In genomic region chr4:4386736-4387392, GRCh38 we compare ENCODE assay signal across 1 cellular context.
TF ChIP-seq lines count a peak whose summit lies in the region.

A gene with protein sequence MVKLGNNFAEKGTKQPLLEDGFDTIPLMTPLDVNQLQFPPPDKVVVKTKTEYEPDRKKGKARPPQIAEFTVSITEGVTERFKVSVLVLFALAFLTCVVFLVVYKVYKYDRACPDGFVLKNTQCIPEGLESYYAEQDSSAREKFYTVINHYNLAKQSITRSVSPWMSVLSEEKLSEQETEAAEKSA (plus strand): TSS chr4:4387102. CDS start chr4:4387630, 528 bp downstream.

TF ChIP-seq in WTC11, 78 proteins besides CTCF, POLR2A, EP300 and RAD21 (continued from another document and continues in another):
- TF ChIP-seq, protein P1, sequence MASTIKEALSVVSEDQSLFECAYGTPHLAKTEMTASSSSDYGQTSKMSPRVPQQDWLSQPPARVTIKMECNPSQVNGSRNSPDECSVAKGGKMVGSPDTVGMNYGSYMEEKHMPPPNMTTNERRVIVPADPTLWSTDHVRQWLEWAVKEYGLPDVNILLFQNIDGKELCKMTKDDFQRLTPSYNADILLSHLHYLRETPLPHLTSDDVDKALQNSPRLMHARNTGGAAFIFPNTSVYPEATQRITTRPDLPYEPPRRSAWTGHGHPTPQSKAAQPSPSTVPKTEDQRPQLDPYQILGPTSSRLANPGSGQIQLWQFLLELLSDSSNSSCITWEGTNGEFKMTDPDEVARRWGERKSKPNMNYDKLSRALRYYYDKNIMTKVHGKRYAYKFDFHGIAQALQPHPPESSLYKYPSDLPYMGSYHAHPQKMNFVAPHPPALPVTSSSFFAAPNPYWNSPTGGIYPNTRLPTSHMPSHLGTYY (CRISPR knock-in tag; IDR thresholded peaks at IDR 0.05), result no peak
- no peak for TF ChIP-seq ZNF219 (CRISPR knock-in tag; IDR thresholded peaks at IDR 0.05; ENCODE audit: borderline replicate concordance)
- TF ChIP-seq CBFB (CRISPR knock-in tag; IDR thresholded peaks at IDR 0.05; ENCODE audit: low read depth), result no peak
- TF ChIP-seq SMAD3 (CRISPR knock-in tag; IDR thresholded peaks at IDR 0.05; ENCODE audit: borderline replicate concordance), result no peak
- no peak for TF ChIP-seq ZNF121 (CRISPR knock-in tag; IDR thresholded peaks at IDR 0.05)
- TF ChIP-seq, protein P2, sequence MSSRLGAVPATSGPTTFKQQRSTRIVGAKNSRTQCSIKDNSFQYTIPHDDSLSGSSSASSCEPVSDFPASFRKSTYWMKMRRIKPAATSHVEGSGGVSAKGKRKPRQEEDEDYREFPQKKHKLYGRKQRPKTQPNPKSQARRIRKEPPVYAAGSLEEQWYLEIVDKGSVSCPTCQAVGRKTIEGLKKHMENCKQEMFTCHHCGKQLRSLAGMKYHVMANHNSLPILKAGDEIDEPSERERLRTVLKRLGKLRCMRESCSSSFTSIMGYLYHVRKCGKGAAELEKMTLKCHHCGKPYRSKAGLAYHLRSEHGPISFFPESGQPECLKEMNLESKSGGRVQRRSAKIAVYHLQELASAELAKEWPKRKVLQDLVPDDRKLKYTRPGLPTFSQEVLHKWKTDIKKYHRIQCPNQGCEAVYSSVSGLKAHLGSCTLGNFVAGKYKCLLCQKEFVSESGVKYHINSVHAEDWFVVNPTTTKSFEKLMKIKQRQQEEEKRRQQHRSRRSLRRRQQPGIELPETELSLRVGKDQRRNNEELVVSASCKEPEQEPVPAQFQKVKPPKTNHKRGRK (CRISPR knock-in tag; IDR thresholded peaks at IDR 0.05; ENCODE audit: borderline replicate concordance), result no peak
- no peak for TF ChIP-seq RORB (CRISPR knock-in tag; IDR thresholded peaks at IDR 0.05)
- no peak for TF ChIP-seq FOXJ3 (CRISPR knock-in tag; IDR thresholded peaks at IDR 0.05; ENCODE audit: borderline replicate concordance)
- TF ChIP-seq GTF2I (CRISPR knock-in tag; conservative IDR thresholded peaks at IDR 0.05), result no peak
- TF ChIP-seq USF2 (CRISPR knock-in tag; IDR thresholded peaks at IDR 0.05), result no peak
- TF ChIP-seq, protein P3, sequence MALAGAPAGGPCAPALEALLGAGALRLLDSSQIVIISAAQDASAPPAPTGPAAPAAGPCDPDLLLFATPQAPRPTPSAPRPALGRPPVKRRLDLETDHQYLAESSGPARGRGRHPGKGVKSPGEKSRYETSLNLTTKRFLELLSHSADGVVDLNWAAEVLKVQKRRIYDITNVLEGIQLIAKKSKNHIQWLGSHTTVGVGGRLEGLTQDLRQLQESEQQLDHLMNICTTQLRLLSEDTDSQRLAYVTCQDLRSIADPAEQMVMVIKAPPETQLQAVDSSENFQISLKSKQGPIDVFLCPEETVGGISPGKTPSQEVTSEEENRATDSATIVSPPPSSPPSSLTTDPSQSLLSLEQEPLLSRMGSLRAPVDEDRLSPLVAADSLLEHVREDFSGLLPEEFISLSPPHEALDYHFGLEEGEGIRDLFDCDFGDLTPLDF (CRISPR knock-in tag; IDR thresholded peaks at IDR 0.05), result no peak
- no peak for TF ChIP-seq TCF7 (CRISPR knock-in tag; IDR thresholded peaks at IDR 0.05; ENCODE audit: low read depth)
- TF ChIP-seq ETV6 (CRISPR knock-in tag; IDR thresholded peaks at IDR 0.05), result no peak
- no peak for TF ChIP-seq STAT6 (CRISPR knock-in tag; conservative IDR thresholded peaks at IDR 0.05; ENCODE audit: low read depth)
- TF ChIP-seq ZNF671 (CRISPR knock-in tag; IDR thresholded peaks at IDR 0.05), result no peak
- no peak for TF ChIP-seq ZNF263 (CRISPR knock-in tag; IDR thresholded peaks at IDR 0.05; ENCODE audit: low read depth)
- no peak for TF ChIP-seq EMX1 (CRISPR knock-in tag; IDR thresholded peaks at IDR 0.05)
- no peak for TF ChIP-seq SOX15 (CRISPR knock-in tag; IDR thresholded peaks at IDR 0.05)
- TF ChIP-seq, protein P4, sequence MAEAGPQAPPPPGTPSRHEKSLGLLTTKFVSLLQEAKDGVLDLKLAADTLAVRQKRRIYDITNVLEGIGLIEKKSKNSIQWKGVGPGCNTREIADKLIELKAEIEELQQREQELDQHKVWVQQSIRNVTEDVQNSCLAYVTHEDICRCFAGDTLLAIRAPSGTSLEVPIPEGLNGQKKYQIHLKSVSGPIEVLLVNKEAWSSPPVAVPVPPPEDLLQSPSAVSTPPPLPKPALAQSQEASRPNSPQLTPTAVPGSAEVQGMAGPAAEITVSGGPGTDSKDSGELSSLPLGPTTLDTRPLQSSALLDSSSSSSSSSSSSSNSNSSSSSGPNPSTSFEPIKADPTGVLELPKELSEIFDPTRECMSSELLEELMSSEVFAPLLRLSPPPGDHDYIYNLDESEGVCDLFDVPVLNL (CRISPR knock-in tag; IDR thresholded peaks at IDR 0.05; ENCODE audit: borderline replicate concordance, low read depth), result no peak
- no peak for TF ChIP-seq CDX4 (CRISPR knock-in tag; IDR thresholded peaks at IDR 0.05; ENCODE audit: borderline replicate concordance)
- no peak for TF ChIP-seq ATF2 (CRISPR knock-in tag; IDR thresholded peaks at IDR 0.05; ENCODE audit: borderline replicate concordance, low read depth)
- no peak; the same call in 1 of the 2 replicates for TF ChIP-seq CREM (CRISPR knock-in tag; IDR thresholded peaks at IDR 0.05)
- no peak for TF ChIP-seq ZNF532 (CRISPR knock-in tag; IDR thresholded peaks at IDR 0.05; ENCODE audit: borderline replicate concordance)
- TF ChIP-seq IRF2 (CRISPR knock-in tag; IDR thresholded peaks at IDR 0.05; ENCODE audit: borderline replicate concordance, low read depth), result no peak
- no peak for TF ChIP-seq ZBTB43 (CRISPR knock-in tag; IDR thresholded peaks at IDR 0.05)
- TF ChIP-seq FOXP1 (CRISPR knock-in tag; IDR thresholded peaks at IDR 0.05; ENCODE audit: borderline replicate concordance), result 0 out of 2 replicates have a peak, but pooled peaks have one; percentile 37
- no peak for TF ChIP-seq ZNF396 (CRISPR knock-in tag; IDR thresholded peaks at IDR 0.05; ENCODE audit: borderline replicate concordance)
- TF ChIP-seq GABPB1 (CRISPR knock-in tag; IDR thresholded peaks at IDR 0.05), result no peak
- no peak for TF ChIP-seq ATF1 (CRISPR knock-in tag; IDR thresholded peaks at IDR 0.05)
- TF ChIP-seq ZNF423 (CRISPR knock-in tag; IDR thresholded peaks at IDR 0.05), result peak; percentile 72; the same call in 1 of the 2 replicates
- TF ChIP-seq ZNF138 (CRISPR knock-in tag; conservative IDR thresholded peaks at IDR 0.05), result no peak
- TF ChIP-seq MYBL2 (CRISPR knock-in tag; IDR thresholded peaks at IDR 0.05), result peak; percentile 19; the same call in 1 of the 2 replicates
- no peak for TF ChIP-seq NFE2L1 (CRISPR knock-in tag; IDR thresholded peaks at IDR 0.05)
- TF ChIP-seq, protein P5, sequence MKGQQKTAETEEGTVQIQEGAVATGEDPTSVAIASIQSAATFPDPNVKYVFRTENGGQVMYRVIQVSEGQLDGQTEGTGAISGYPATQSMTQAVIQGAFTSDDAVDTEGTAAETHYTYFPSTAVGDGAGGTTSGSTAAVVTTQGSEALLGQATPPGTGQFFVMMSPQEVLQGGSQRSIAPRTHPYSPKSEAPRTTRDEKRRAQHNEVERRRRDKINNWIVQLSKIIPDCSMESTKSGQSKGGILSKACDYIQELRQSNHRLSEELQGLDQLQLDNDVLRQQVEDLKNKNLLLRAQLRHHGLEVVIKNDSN (CRISPR knock-in tag; IDR thresholded peaks at IDR 0.05), result no peak
- TF ChIP-seq NFYB (CRISPR knock-in tag; conservative IDR thresholded peaks at IDR 0.05; ENCODE audit: low read depth), result no peak
- TF ChIP-seq, protein P6, sequence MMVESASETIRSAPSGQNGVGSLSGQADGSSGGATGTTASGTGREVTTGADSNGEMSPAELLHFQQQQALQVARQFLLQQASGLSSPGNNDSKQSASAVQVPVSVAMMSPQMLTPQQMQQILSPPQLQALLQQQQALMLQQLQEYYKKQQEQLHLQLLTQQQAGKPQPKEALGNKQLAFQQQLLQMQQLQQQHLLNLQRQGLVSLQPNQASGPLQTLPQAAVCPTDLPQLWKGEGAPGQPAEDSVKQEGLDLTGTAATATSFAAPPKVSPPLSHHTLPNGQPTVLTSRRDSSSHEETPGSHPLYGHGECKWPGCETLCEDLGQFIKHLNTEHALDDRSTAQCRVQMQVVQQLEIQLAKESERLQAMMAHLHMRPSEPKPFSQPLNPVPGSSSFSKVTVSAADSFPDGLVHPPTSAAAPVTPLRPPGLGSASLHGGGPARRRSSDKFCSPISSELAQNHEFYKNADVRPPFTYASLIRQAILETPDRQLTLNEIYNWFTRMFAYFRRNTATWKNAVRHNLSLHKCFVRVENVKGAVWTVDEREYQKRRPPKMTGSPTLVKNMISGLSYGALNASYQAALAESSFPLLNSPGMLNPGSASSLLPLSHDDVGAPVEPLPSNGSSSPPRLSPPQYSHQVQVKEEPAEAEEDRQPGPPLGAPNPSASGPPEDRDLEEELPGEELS (CRISPR knock-in tag; IDR thresholded peaks at IDR 0.05), result no peak
- TF ChIP-seq OVOL2 (CRISPR knock-in tag; IDR thresholded peaks at IDR 0.05; ENCODE audit: borderline replicate concordance), result no peak
- peak; percentile 50; the same call in 1 of the 2 replicates for TF ChIP-seq ESRRA (CRISPR knock-in tag; IDR thresholded peaks at IDR 0.05; ENCODE audit: borderline replicate concordance)
